8 cellular contexts compared by ENCODE assay signal in genomic region chr11:73598719-73599379, GRCh38. TPM values are rescaled to one million over a fixed set of nuclear protein-coding genes. Genes with fewer than 3 reads are reported as not detected.
DNase-seq lines count a peak whose midpoint lies in the region; ATAC-seq and TF ChIP-seq lines count a peak whose summit lies in the region.

No MANE protein-coding gene starts in this region.

- H4K20me1 ChIP-seq in HCT116 (ENCODE audit: insufficient read depth): no peaks in the 10 kb centered on the region

- no peak for TF ChIP-seq RAD21 in HCT116 (IDR thresholded peaks at IDR 0.05; ENCODE audit: low read depth)

- H3K27ac Mint-ChIP-seq in activated naive CD8-positive, alpha-beta T cell treated with anti-CD3 and anti-CD28 coated beads, Interleukin-2, amount 50 U/mL, for 24 hours: peak overlapping the region; percentile 73

- H3K4me1 ChIP-seq in HCT116 (ENCODE audit: control insufficient read depth in 1 of 2, insufficient read depth in 2 of 2, low read length in 2 of 2): peaks cover 6 to 16% of the 10 kb centered on the region in 2 experiments; a peak in 3 of 4 replicates
- H3K4me1 ChIP-seq in uterus: peaks cover 6% of the 10 kb centered on the region in 2 donors

- peak overlapping the region; percentile 82 for H3K4me3 Mint-ChIP-seq in activated naive CD8-positive, alpha-beta T cell treated with anti-CD3 and anti-CD28 coated beads, Interleukin-2, amount 50 U/mL, for 24 hours

- peak overlapping the region; percentile 79 for H3K9ac ChIP-seq in HCT116 (ENCODE audit: low read length)

- H3K36me3 Mint-ChIP-seq in activated naive CD8-positive, alpha-beta T cell treated with anti-CD3 and anti-CD28 coated beads, Interleukin-2, amount 50 U/mL, for 24 hours (ENCODE audit: low read depth): no peaks in the 10 kb centered on the region

- CTCF ChIA-PET in HCT116 (lab: Charles Lee): no interaction called here

- WGBS in lower leg skin, 2 donors: 27 to 30% methylated on average over 20 of the region's 20 CpGs

- DNase-seq in DMS79 (lab: John Stamatoyannopoulos, UW) (peak; percentile 80), HCT116 (ENCODE audit: low read depth, low spot score) (no peak), lower leg skin (ENCODE audit: low spot score in 2 of 2) (no peak), uterus (no peak), NCI-H2029 (lab: John Stamatoyannopoulos, UW) (no peak), NCI-H446 (lab: John Stamatoyannopoulos, UW) (no peak), middle frontal gyrus (ENCODE audit: extremely low spot score, low spot score) (no peak)
- no peak for DNase-seq in activated naive CD8-positive, alpha-beta T cell treated with anti-CD3 and anti-CD28 coated beads, Interleukin-2, amount 50 U/mL, for 24 hours

- H3K4me2 ChIP-seq in HCT116 (ENCODE audit: low read length): peak overlapping the region; percentile 92

- RAD21 ChIA-PET in HCT116 (lab: Charles Lee; ENCODE audit: low non-redundant PET in 1 of 2, low total read pairs in 2 of 2, uncharacterized antibody in 2 of 2, unreplicated experiment in 2 of 2): no interaction called here

- H3K9me3 Mint-ChIP-seq in activated naive CD8-positive, alpha-beta T cell treated with anti-CD3 and anti-CD28 coated beads, Interleukin-2, amount 50 U/mL, for 24 hours: no peaks in the 10 kb centered on the region

- H3K9me3 ChIP-seq in HCT116 (ENCODE audit: control insufficient read depth in 1 of 2, insufficient read depth in 1 of 2, low read depth in 1 of 2, low read length in 2 of 2) (no peaks in the 10 kb centered on the region), uterus (no peaks in the 10 kb centered on the region)

- peaks cover 35% of the 10 kb centered on the region for H3K79me2 ChIP-seq in HCT116 (ENCODE audit: insufficient read depth, low read length)

- no peak for ATAC-seq in HCT116
- ATAC-seq in activated naive CD8-positive, alpha-beta T cell treated with anti-CD3 and anti-CD28 coated beads, Interleukin-2, amount 50 U/mL, for 24 hours: no peak

- H3K4me3 ChIP-seq in HCT116 (replicated peaks in 1 of 2; ENCODE audit: low read depth in 1 of 2, low read length in 2 of 2): peak overlapping the region; percentile 81 to 83
- peak overlapping the region; percentile 72 for H3K4me3 ChIP-seq in lower leg skin (ENCODE audit: low read depth, poor library complexity, severe bottlenecking)
- H3K4me3 ChIP-seq in uterus: peak overlapping the region; percentile 97 to 100

- H3K36me3 ChIP-seq in HCT116 (ENCODE audit: control insufficient read depth in 1 of 2, insufficient read depth in 2 of 2, low read length in 2 of 2): no peaks in the 10 kb centered on the region
- H3K36me3 ChIP-seq in uterus: no peaks in the 10 kb centered on the region

- H3K27me3 ChIP-seq in HCT116 (ENCODE audit: insufficient read depth, low read length) (no peaks in the 10 kb centered on the region), uterus (no peaks in the 10 kb centered on the region)

- BruUV-seq in HCT116 (replicated peaks; lab: Mats Ljungman, UMichigan): TSS peak; percentile 89

- no peaks in the 10 kb centered on the region for H3K9me2 ChIP-seq in HCT116 (ENCODE audit: insufficient read depth)

- no peak for TF ChIP-seq POLR2A in HCT116 (IDR thresholded peaks at IDR 0.05; ENCODE audit: borderline replicate concordance, extremely low read depth, insufficient read depth, insufficient read length)
- no peak for TF ChIP-seq POLR2A in lower leg skin (IDR thresholded peaks at IDR 0.05)
- TF ChIP-seq POLR2A in uterus (IDR thresholded peaks at IDR 0.05): no peak

- POLR2A ChIA-PET in HCT116 (lab: Charles Lee): interaction anchor here (0.6 kb wide), 2 partner anchors 49 to 54 kb away, joined by 4 to 5 read pairs; no protein-coding TSS in a partner anchor

- peaks cover 33% of the 10 kb centered on the region for H3K4me1 Mint-ChIP-seq in activated naive CD8-positive, alpha-beta T cell treated with anti-CD3 and anti-CD28 coated beads, Interleukin-2, amount 50 U/mL, for 24 hours

- intact Hi-C loops in HCT116 (cut with micrococcal nuclease): no loop called here
- intact Hi-C loops in lower leg skin (cut with DNase I; ENCODE audit: low total_unique reads): no loop called here
- intact Hi-C loops in uterus (cut with DNase I; ENCODE audit: low total_unique reads): no loop called here

- TF ChIP-seq CTCF in HCT116 (IDR thresholded peaks at IDR 0.05 in 2 of 3, conservative IDR thresholded peaks at IDR 0.05 in 1 of 3; ENCODE audit: borderline replicate concordance in 1 of 3, insufficient read depth in 1 of 3, low read depth in 2 of 3, low read length in 2 of 3) (no peak), lower leg skin (IDR thresholded peaks at IDR 0.05) (no peak), uterus (IDR thresholded peaks at IDR 0.05) (peak in 1 of 4 experiments; percentile 5)

- H2AFZ ChIP-seq in HCT116 (ENCODE audit: low read depth, low read length, poor library complexity, severe bottlenecking): peak overlapping the region; percentile 94

- H3K27me3 Mint-ChIP-seq in activated naive CD8-positive, alpha-beta T cell treated with anti-CD3 and anti-CD28 coated beads, Interleukin-2, amount 50 U/mL, for 24 hours: no peaks in the 10 kb centered on the region

- H3K27ac ChIP-seq in HCT116 (ENCODE audit: low read depth, low read length) (peak overlapping the region; percentile 76; the same call in 1 of the 2 replicates), uterus (peak overlapping the region; percentile 82 to 92)

TF ChIP-seq in HCT116, 20 proteins besides CTCF, POLR2A, EP300 and RAD21:
- TF ChIP-seq SRF (IDR thresholded peaks at IDR 0.05; ENCODE audit: low read depth) (0 out of 2 replicates have a peak, but pooled peaks have one; percentile 5), REST (IDR thresholded peaks at IDR 0.05; ENCODE audit: low read depth) (no peak), MAX (IDR thresholded peaks at IDR 0.05) (no peak; the same call in 1 of the 2 replicates)

RNA-seq across cellular contexts. Expression of gene FAM168A, which starts 0.9 kb away (rescaled TPM):
- total RNA-seq in HCT116 (2021; ENCODE audit: unreplicated experiment) (31.5 TPM), lower leg skin (10 to 100 TPM; 10.7 to 28.1 (median 20.5) TPM), uterus (10 to 100 TPM in 3 of 4 donors, 1 to 10 TPM in 1; 7.9 to 50.3 (median 25.8) TPM)
- polyA plus RNA-seq in HCT116 (2012): 17.5 and 19.7 TPM in 2 replicates

RNA-seq across cellular contexts. Expression of gene PLEKHB1, which starts 47.5 kb away (rescaled TPM):
- total RNA-seq in HCT116 (2021; ENCODE audit: unreplicated experiment): 22.9 TPM
- 14.5 and 18.7 TPM in 2 replicates for polyA plus RNA-seq in HCT116 (2012)
- total RNA-seq in lower leg skin: 10 to 100 TPM in 2 of 4 donors, 1 to 10 TPM in 2; 2.9 to 18.9 (median 9.1) TPM
- 1 to 10 TPM in 3 of 4 donors, not detected in 1; 5.6 to 7.5 (median 6.9) TPM for total RNA-seq in uterus
